In the genomic region with DNA sequence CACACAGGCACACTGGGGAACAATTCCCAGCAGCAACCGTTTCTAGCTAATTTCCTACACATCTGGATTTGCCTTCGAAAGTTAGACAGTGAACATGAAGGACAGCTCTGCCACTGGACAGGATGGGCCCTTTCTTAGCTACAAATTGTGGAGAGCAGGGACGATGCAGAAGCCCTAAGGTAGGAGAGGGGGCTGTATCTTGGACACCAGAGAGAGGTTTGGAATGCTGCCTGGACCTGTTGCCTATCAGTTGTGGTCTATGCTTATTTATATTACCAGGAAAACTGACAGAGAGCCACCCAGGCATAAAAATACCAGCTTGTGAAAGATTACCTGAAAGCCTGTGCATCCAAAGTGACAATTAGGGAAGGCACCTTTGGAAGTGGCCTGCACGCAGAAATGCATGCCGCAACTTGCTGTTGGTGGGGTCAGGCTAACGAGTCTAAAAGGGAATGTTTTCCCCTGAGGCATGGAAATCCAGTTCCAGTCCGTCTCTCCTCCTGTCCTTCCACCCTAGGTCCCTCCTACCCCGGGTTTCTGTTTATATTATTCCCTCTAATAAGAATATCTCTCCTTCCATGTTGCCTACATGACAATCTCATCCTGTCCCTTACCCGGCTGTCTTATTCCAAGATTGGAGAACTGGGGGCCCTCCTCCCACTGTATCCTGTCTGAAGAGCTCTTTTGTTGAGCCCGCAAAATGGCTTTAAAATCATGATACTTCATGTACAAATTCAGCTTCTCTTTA, we compare ENCODE assay signal across 22 cellular contexts.
"Had no signal": no experiment of that assay in that cellular context is flagged by ENCODE, and none has a peak within 500 bp of the region (broad histone marks: within the 10 kb centered on the region; RNA-seq: fewer than 3 reads in every experiment).

No MANE protein-coding gene starts in this region.

- H3K9me3 Mint-ChIP-seq: activated CD4-positive, alpha-beta memory T cell treated with anti-CD3 and anti-CD28 coated beads, Interleukin-2, amount 10 ng/mL, durations not matched to agents 7 days and 5 days; activated CD4-positive, alpha-beta T cell treated with anti-CD3 and anti-CD28 coated beads, Interleukin-2, amount 10 ng/mL, durations not matched to agents 24 days and 14 days; activated naive CD8-positive, alpha-beta T cell treated with anti-CD3 and anti-CD28 coated beads, Interleukin-2, amount 50 U/mL, for 24 hours; naive thymus-derived CD4-positive, alpha-beta T cell had no signal

- H3K4me3 ChIP-seq: body of pancreas, esophagus squamous epithelium, gastroesophageal sphincter, prostate gland, spleen, thoracic aorta, upper lobe of right lung had no signal

- H3K27me3 Mint-ChIP-seq: activated CD4-positive, alpha-beta memory T cell treated with anti-CD3 and anti-CD28 coated beads, Interleukin-2, amount 10 ng/mL, durations not matched to agents 7 days and 5 days; activated CD4-positive, alpha-beta T cell treated with anti-CD3 and anti-CD28 coated beads, Interleukin-2, amount 10 ng/mL, durations not matched to agents 24 days and 14 days; activated naive CD8-positive, alpha-beta T cell treated with anti-CD3 and anti-CD28 coated beads, Interleukin-2, amount 50 U/mL, for 24 hours; naive thymus-derived CD4-positive, alpha-beta T cell had no signal

- H3K27ac ChIP-seq: body of pancreas, esophagus squamous epithelium, gastroesophageal sphincter, prostate gland, spleen, thoracic aorta, upper lobe of right lung, VCaP had no signal

- ATAC-seq: activated CD4-positive, CD25-positive, alpha-beta regulatory T cell treated with anti-CD3 and anti-CD28 coated beads, Interleukin-2, amount 50 U/mL, for 24 hours; activated naive CD8-positive, alpha-beta T cell treated with anti-CD3 and anti-CD28 coated beads, Interleukin-2, amount 50 U/mL, for 24 hours; body of pancreas; gastroesophageal sphincter; left colon; naive thymus-derived CD4-positive, alpha-beta T cell; upper lobe of right lung had no signal

- H3K4me1 ChIP-seq: prostate gland, upper lobe of right lung had no signal

- DNase-seq: activated CD4-positive, alpha-beta memory T cell treated with anti-CD3 and anti-CD28 coated beads, Interleukin-2, amount 10 ng/mL, durations not matched to agents 7 days and 5 days; activated CD4-positive, alpha-beta T cell treated with anti-CD3 and anti-CD28 coated beads, Interleukin-2, amount 10 ng/mL, durations not matched to agents 24 days and 14 days; activated gamma-delta T cell; activated naive CD4-positive, alpha-beta T cell treated with anti-CD3 and anti-CD28 coated beads, Interleukin-2, amount 50 U/mL, for 16 hours; activated naive CD8-positive, alpha-beta T cell treated with anti-CD3 and anti-CD28 coated beads, Interleukin-2, amount 50 U/mL, for 24 hours; activated T-cell treated with anti-CD3 and anti-CD28 coated beads for 4 hours; body of pancreas; dermis blood vessel endothelial cell; effector memory CD4-positive, alpha-beta T cell; esophagus squamous epithelium; head of caudate nucleus; left colon; naive thymus-derived CD4-positive, alpha-beta T cell; spleen; stimulated activated CD4-positive, alpha-beta T cell treated with anti-CD3 and anti-CD28 coated beads, Interleukin-4, amount 100 ng/mL, for 1 hour; stimulated activated naive CD4-positive, alpha-beta T cell; upper lobe of right lung had no signal

- H3K9me3 ChIP-seq: body of pancreas, esophagus squamous epithelium, gastroesophageal sphincter, prostate gland, spleen, thoracic aorta, upper lobe of right lung had no signal

- H3K36me3 ChIP-seq: prostate gland, thoracic aorta had no signal

- H3K4me1 Mint-ChIP-seq: activated naive CD8-positive, alpha-beta T cell treated with anti-CD3 and anti-CD28 coated beads, Interleukin-2, amount 50 U/mL, for 24 hours had no signal

- H3K4me3 Mint-ChIP-seq: activated CD4-positive, alpha-beta memory T cell treated with anti-CD3 and anti-CD28 coated beads, Interleukin-2, amount 10 ng/mL, durations not matched to agents 7 days and 5 days; activated CD4-positive, alpha-beta T cell treated with anti-CD3 and anti-CD28 coated beads, Interleukin-2, amount 10 ng/mL, durations not matched to agents 24 days and 14 days; activated naive CD8-positive, alpha-beta T cell treated with anti-CD3 and anti-CD28 coated beads, Interleukin-2, amount 50 U/mL, for 24 hours; naive thymus-derived CD4-positive, alpha-beta T cell had no signal

- H3K27ac Mint-ChIP-seq: activated CD4-positive, alpha-beta memory T cell treated with anti-CD3 and anti-CD28 coated beads, Interleukin-2, amount 10 ng/mL, durations not matched to agents 7 days and 5 days; activated CD4-positive, alpha-beta T cell treated with anti-CD3 and anti-CD28 coated beads, Interleukin-2, amount 10 ng/mL, durations not matched to agents 24 days and 14 days; activated naive CD8-positive, alpha-beta T cell treated with anti-CD3 and anti-CD28 coated beads, Interleukin-2, amount 50 U/mL, for 24 hours; naive thymus-derived CD4-positive, alpha-beta T cell had no signal

- H3K27me3 ChIP-seq: body of pancreas, esophagus squamous epithelium, gastroesophageal sphincter, spleen, upper lobe of right lung had no signal
